Comparison of ENCODE assay signal across 17 cellular contexts in the genomic region with DNA sequence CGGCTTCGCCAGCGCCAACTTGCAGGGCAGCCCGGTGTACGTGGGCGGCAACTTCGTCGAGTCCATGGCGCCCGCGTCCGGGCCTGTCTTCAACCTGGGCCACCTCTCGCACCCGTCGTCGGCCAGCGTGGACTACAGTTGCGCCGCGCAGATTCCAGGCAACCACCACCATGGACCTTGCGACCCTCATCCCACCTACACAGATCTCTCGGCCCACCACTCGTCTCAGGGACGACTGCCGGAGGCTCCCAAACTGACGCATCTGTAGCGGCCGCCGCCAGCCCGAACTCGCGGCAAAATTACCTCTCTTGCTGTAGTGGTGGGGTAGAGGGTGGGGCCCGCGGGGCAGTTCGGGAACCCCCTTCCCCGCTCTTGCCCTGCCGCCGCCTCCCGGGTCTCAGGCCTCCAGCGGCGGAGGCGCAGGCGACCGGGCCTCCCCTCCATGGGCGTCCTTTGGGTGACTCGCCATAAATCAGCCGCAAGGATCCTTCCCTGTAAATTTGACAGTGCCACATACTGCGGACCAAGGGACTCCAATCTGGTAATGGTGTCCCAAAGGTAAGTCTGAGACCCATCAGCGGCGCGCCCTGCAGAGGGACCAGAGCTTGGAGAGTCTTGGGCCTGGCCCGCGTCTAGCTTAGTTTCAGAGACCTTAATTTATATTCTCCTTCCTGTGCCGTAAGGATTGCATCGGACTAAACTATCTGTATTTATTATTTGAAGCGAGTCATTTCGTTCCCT. TPM values are rescaled to one million over a fixed set of nuclear protein-coding genes. Genes with fewer than 3 reads are reported as not detected.
A peak's percentile ranks its signal among the peaks of the same experiment; 100 is the strongest.
DNase-seq lines count a peak whose midpoint lies in the region; ATAC-seq and TF ChIP-seq lines count a peak whose summit lies in the region.
"Had no signal": no experiment of that assay in that cellular context is flagged by ENCODE, and none has a peak within 500 bp of the region (broad histone marks: within the 10 kb centered on the region; RNA-seq: fewer than 3 reads in every experiment).

No MANE protein-coding gene starts in this region.

- no peaks in the 10 kb centered on the region for H3K79me1 ChIP-seq in trophoblast cell (ENCODE audit: low read length)

- H3K27ac Mint-ChIP-seq in natural killer cell, result no peak overlapping the region
- H3K27ac Mint-ChIP-seq: activated CD4-positive, alpha-beta T cell treated with anti-CD3 and anti-CD28 coated beads, Interleukin-2, amount 10 ng/mL, durations not matched to agents 7 days and 5 days had no signal

- no peak overlapping the region for H3K4ac ChIP-seq in trophoblast cell (ENCODE audit: low read depth, low read length)

- no peak overlapping the region for H4K12ac ChIP-seq in trophoblast cell (ENCODE audit: low read depth, low read length)

- peak overlapping the region; percentile 22 for H3K4me2 ChIP-seq in trophoblast cell (ENCODE audit: low read length)
- H3K4me2 ChIP-seq: BLaER1 had no signal

- H2AFZ ChIP-seq in trophoblast cell (ENCODE audit: insufficient read depth, low read length, poor library complexity), result no peak overlapping the region

- H2AK5ac ChIP-seq in trophoblast cell (ENCODE audit: low read length), result no peak overlapping the region

- H3K9ac ChIP-seq in NT2/D1 (ENCODE audit: insufficient read length, low read depth), result peak overlapping the region; percentile 17
- H3K9ac ChIP-seq in trophoblast cell (ENCODE audit: low read length), result no peak overlapping the region
- H3K9ac ChIP-seq: BLaER1 had no signal

- H3K79me2 ChIP-seq in trophoblast cell (ENCODE audit: control insufficient read depth, insufficient read depth, low read length, poor library complexity), result no peaks in the 10 kb centered on the region

- H3K4me3 ChIP-seq in NT2/D1 (ENCODE audit: insufficient read length, low read depth) (no peak overlapping the region), trophoblast cell (ENCODE audit: low read depth, low read length) (peak overlapping the region; percentile 43)
- H3K4me3 ChIP-seq: BLaER1 had no signal

- WGBS in trophoblast cell (ENCODE audit: extremely low coverage, insufficient coverage, insufficient read length), result no CpG with 5 or more reads among the region's 57 CpGs

- no peak overlapping the region for H3K27ac ChIP-seq in trophoblast cell (ENCODE audit: low read depth, low read length)
- H3K27ac ChIP-seq: BLaER1 had no signal

- H3K4me1 ChIP-seq in NT2/D1 (ENCODE audit: insufficient read depth, insufficient read length) (peaks cover 8% of the 10 kb centered on the region), trophoblast cell (ENCODE audit: control insufficient read depth in 1 of 2, insufficient read depth in 2 of 2, low read length in 2 of 2) (peaks cover 0 to 8% of the 10 kb centered on the region in 2 experiments)
- H3K4me1 ChIP-seq: BLaER1 had no signal

- no peak overlapping the region for H3K14ac ChIP-seq in trophoblast cell (ENCODE audit: low read length)

- no peak overlapping the region for H2BK120ac ChIP-seq in trophoblast cell (ENCODE audit: insufficient read depth, low read length, poor library complexity)

- no peak for ATAC-seq in natural killer cell

- H3K9me3 ChIP-seq in NT2/D1 (ENCODE audit: insufficient read depth, low read length) (no peaks in the 10 kb centered on the region; the same call in 1 of the 2 replicates), trophoblast cell (ENCODE audit: insufficient read depth, low read depth, low read length) (peaks cover 13% of the 10 kb centered on the region)

- DNase-seq in HK-2 (ENCODE audit: unreplicated experiment) (peak; percentile 29), NT2/D1 (ENCODE audit: low read depth, low spot score) (no peak), islet precursor cell (peak; percentile 61), trophoblast cell (no peak), natural killer cell (no peak), SIG-M5 (lab: John Stamatoyannopoulos, UW) (no peak), NCI-H2196 (lab: John Stamatoyannopoulos, UW; ENCODE audit: unreplicated experiment) (no peak)
- DNase-seq in stimulated activated CD4-positive, alpha-beta T cell treated with anti-CD3 and anti-CD28 coated beads, Interleukin-2, amount 100 ng/mL, for 24 hours, result no peak
- DNase-seq: activated CD4-positive, alpha-beta T cell treated with anti-CD3 and anti-CD28 coated beads, Interleukin-2, amount 10 ng/mL, durations not matched to agents 7 days and 5 days; Kasumi-1; kidney glomerular epithelial cell; NCI-H1436 treated with DMSO at 0.1 percent for 48 hours; NCI-H446 treated with DMSO at 0.1 percent for 48 hours; SHP77; T1000 had no signal

- no peaks in the 10 kb centered on the region for H3K36me3 Mint-ChIP-seq in natural killer cell

- peaks cover 65 to 75% of the 10 kb centered on the region in 2 donors for H3K27me3 Mint-ChIP-seq in natural killer cell (ENCODE audit: low read depth in 2 of 2)

- H2BK12ac ChIP-seq in trophoblast cell (ENCODE audit: low read length), result no peak overlapping the region

- TF ChIP-seq CTCF in natural killer cell (IDR thresholded peaks at IDR 0.05), result no peak

- no peaks in the 10 kb centered on the region for H3K36me3 ChIP-seq in NT2/D1 (ENCODE audit: insufficient read depth, insufficient read length, low read length)
- no peaks in the 10 kb centered on the region for H3K36me3 ChIP-seq in trophoblast cell (ENCODE audit: control insufficient read depth in 1 of 2, insufficient read depth in 2 of 2, low read length in 2 of 2)
- H3K36me3 ChIP-seq: BLaER1 had no signal

- no peaks in the 10 kb centered on the region for H3K9me3 Mint-ChIP-seq in natural killer cell
- H3K9me3 Mint-ChIP-seq: activated CD4-positive, alpha-beta T cell treated with anti-CD3 and anti-CD28 coated beads, Interleukin-2, amount 10 ng/mL, durations not matched to agents 7 days and 5 days had no signal

- no peak overlapping the region for H4K91ac ChIP-seq in trophoblast cell (ENCODE audit: low read depth, low read length)

- H3K23ac ChIP-seq in trophoblast cell (ENCODE audit: low read length), result no peak overlapping the region

- H3K4me3 Mint-ChIP-seq in natural killer cell, result no peak overlapping the region
- H3K4me3 Mint-ChIP-seq: activated CD4-positive, alpha-beta T cell treated with anti-CD3 and anti-CD28 coated beads, Interleukin-2, amount 10 ng/mL, durations not matched to agents 7 days and 5 days had no signal

- H3K18ac ChIP-seq in trophoblast cell (ENCODE audit: low read length), result no peak overlapping the region

- H3K4me1 Mint-ChIP-seq in natural killer cell, result no peaks in the 10 kb centered on the region

- H3K27me3 ChIP-seq in NT2/D1 (ENCODE audit: insufficient read depth, insufficient read length), result peaks cover 100% of the 10 kb centered on the region
- peaks cover 68% of the 10 kb centered on the region for H3K27me3 ChIP-seq in trophoblast cell (ENCODE audit: insufficient read depth, low read length)

- no peak overlapping the region for H4K8ac ChIP-seq in trophoblast cell (ENCODE audit: low read depth, low read length)

- no peak overlapping the region for H2BK5ac ChIP-seq in trophoblast cell (ENCODE audit: low read depth, low read length, poor library complexity)

- intact Hi-C loops in natural killer cell (cut with micrococcal nuclease), result no loop called here

RNA-seq across cellular contexts. Expression of gene HOXD3, which starts 15.1 kb away (rescaled TPM):
- not detected in 2 replicates for polyA plus RNA-seq in trophoblast cell (2013)
- total RNA-seq in natural killer cell, result not detected
- total RNA-seq: activated CD4-positive, alpha-beta T cell treated with anti-CD3 and anti-CD28 coated beads, Interleukin-2, amount 10 ng/mL, durations not matched to agents 7 days and 5 days; temporal lobe had no signal

RNA-seq across cellular contexts. Expression of gene HOXD1, which starts 16.3 kb away (rescaled TPM):
- not detected in 2 replicates for polyA plus RNA-seq in trophoblast cell (2013)
- total RNA-seq in natural killer cell, result under 1 TPM in 1 of 3 donors, not detected in 2; 0.12 TPM
- total RNA-seq: activated CD4-positive, alpha-beta T cell treated with anti-CD3 and anti-CD28 coated beads, Interleukin-2, amount 10 ng/mL, durations not matched to agents 7 days and 5 days; temporal lobe had no signal

RNA-seq across cellular contexts. Expression of gene HOXD4, which starts 20.8 kb away (rescaled TPM):
- polyA plus RNA-seq in trophoblast cell (2013), result not detected in 2 replicates
- total RNA-seq in natural killer cell, result not detected
- total RNA-seq: activated CD4-positive, alpha-beta T cell treated with anti-CD3 and anti-CD28 coated beads, Interleukin-2, amount 10 ng/mL, durations not matched to agents 7 days and 5 days; temporal lobe had no signal

RNA-seq across cellular contexts. Expression of gene HOXD8, which starts 42.7 kb away (rescaled TPM):
- polyA plus RNA-seq in trophoblast cell (2013), result 0.06 and 0.08 TPM in 2 replicates
- total RNA-seq in natural killer cell, result not detected
- total RNA-seq: activated CD4-positive, alpha-beta T cell treated with anti-CD3 and anti-CD28 coated beads, Interleukin-2, amount 10 ng/mL, durations not matched to agents 7 days and 5 days had no signal

RNA-seq across cellular contexts. Expression of gene HOXD9, which starts 49.7 kb away (rescaled TPM):
- 0.23 and 0.49 TPM in 2 replicates for polyA plus RNA-seq in trophoblast cell (2013)
- total RNA-seq in natural killer cell, result not detected
- total RNA-seq: activated CD4-positive, alpha-beta T cell treated with anti-CD3 and anti-CD28 coated beads, Interleukin-2, amount 10 ng/mL, durations not matched to agents 7 days and 5 days; temporal lobe had no signal

Comparison
In these comparisons a context has a peak if more than half of its experiments do, and no peak if none do; other contexts are left out.
1. DNase-seq: peak in HK-2 (single experiment) and islet precursor cell (single experiment); none in NT2/D1 (single experiment), trophoblast cell (0 of 2), natural killer cell (single experiment), stimulated activated CD4-positive, alpha-beta T cell treated with anti-CD3 and anti-CD28 coated beads, Interleukin-2, amount 100 ng/mL, for 24 hours (0 of 2), SIG-M5 (single experiment) and NCI-H2196 (single experiment).